In the genomic region with DNA sequence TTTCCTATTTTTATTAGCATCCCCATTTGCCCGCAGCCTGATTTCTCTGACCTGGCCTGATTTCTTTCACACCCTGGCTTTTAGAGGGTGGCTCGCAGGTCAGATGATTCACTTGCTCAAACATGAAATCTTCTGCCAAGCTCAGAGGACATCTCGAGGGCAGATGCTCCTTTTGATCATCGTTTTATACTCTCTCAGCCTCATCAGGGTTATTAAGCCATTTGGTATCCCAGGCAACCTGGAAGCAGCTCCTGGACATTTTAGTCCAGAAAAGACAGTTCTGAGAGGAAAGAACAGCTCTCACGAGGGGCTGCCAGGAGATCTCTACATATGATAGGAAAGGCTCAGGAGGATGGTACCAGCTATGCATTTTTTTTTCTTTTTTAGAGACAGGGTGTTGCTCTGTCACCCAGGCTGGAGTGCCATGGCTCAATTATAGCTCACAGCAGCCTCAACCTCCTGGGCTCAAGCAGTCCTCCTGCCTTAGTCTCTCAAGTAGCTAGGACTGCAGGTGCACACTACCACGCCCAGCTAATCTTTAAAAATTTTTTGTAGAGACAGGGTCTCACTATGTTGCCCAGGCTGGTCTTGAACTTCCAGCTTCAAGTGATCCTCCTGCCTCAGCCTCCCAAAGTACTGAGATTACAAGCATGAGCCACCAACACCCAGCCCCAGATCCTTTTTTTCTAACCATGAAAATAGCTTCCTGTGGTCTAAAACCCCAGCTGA, we compare ENCODE assay signal across 2 cellular contexts.
TF ChIP-seq lines count a peak whose summit lies in the region.

No MANE protein-coding gene starts in this region.

TF ChIP-seq in IMR-90, 13 proteins besides CTCF, POLR2A, EP300 and RAD21:
- TF ChIP-seq RCOR1 (IDR thresholded peaks at IDR 0.05; ENCODE audit: insufficient replicate concordance, low read length) (peak; percentile 95), MAZ (IDR thresholded peaks at IDR 0.05; ENCODE audit: borderline replicate concordance, low read depth, low read length) (0 out of 2 replicates have a peak, but pooled peaks have one; percentile 26), BHLHE40 (IDR thresholded peaks at IDR 0.05; ENCODE audit: low read depth, low read length) (no peak), FOS (IDR thresholded peaks at IDR 0.05; ENCODE audit: low read depth, low read length) (no peak)
TF ChIP-seq in IMR-90: peak in this region for 2.

TF ChIP-seq in HepG2, 621 proteins besides CTCF, POLR2A, EP300 and RAD21:
- no peak for TF ChIP-seq ZNF253 (CRISPR knock-in tag; IDR thresholded peaks at IDR 0.05; ENCODE audit: borderline replicate concordance)
- TF ChIP-seq, protein P1, sequence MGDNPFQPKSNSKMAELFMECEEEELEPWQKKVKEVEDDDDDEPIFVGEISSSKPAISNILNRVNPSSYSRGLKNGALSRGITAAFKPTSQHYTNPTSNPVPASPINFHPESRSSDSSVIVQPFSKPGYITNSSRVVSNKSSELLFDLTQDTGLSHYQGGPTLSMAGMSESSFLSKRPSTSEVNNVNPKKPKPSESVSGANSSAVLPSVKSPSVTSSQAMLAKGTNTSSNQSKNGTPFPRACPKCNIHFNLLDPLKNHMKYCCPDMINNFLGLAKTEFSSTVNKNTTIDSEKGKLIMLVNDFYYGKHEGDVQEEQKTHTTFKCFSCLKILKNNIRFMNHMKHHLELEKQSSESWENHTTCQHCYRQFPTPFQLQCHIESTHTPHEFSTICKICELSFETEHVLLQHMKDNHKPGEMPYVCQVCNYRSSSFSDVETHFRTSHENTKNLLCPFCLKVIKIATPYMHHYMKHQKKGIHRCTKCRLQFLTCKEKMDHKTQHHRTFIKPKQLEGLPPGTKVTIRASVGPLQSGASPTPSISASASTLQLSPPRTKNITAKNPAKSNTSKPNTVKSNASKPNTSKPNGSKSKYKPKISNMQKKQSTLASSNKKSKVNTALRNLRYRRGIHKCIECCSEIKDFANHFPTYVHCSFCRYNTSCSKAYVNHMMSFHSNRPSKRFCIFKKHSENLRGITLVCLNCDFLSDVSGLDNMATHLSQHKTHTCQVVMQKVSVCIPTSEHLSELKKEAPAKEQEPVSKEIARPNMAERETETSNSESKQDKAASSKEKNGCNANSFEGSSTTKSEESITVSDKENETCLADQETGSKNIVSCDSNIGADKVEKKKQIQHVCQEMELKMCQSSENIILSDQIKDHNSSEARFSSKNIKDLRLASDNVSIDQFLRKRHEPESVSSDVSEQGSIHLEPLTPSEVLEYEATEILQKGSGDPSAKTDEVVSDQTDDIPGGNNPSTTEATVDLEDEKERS (CRISPR knock-in tag; IDR thresholded peaks at IDR 0.05): no peak
- TF ChIP-seq HOXD1 (CRISPR knock-in tag; IDR thresholded peaks at IDR 0.05): no peak
TF ChIP-seq in HepG2: peak in this region for 0.
